ENCODE assay signal across 1 cellular context in genomic region chr18:9914584-9915290, GRCh38.
A peak's percentile ranks its signal among the peaks of the same experiment; 100 is the strongest.
TF ChIP-seq lines count a peak whose summit lies in the region.

No MANE protein-coding gene starts in this region.

TF ChIP-seq in HepG2, 621 proteins besides CTCF, POLR2A, EP300 and RAD21 (continued from another document and continues in another):
- TF ChIP-seq, protein P1, sequence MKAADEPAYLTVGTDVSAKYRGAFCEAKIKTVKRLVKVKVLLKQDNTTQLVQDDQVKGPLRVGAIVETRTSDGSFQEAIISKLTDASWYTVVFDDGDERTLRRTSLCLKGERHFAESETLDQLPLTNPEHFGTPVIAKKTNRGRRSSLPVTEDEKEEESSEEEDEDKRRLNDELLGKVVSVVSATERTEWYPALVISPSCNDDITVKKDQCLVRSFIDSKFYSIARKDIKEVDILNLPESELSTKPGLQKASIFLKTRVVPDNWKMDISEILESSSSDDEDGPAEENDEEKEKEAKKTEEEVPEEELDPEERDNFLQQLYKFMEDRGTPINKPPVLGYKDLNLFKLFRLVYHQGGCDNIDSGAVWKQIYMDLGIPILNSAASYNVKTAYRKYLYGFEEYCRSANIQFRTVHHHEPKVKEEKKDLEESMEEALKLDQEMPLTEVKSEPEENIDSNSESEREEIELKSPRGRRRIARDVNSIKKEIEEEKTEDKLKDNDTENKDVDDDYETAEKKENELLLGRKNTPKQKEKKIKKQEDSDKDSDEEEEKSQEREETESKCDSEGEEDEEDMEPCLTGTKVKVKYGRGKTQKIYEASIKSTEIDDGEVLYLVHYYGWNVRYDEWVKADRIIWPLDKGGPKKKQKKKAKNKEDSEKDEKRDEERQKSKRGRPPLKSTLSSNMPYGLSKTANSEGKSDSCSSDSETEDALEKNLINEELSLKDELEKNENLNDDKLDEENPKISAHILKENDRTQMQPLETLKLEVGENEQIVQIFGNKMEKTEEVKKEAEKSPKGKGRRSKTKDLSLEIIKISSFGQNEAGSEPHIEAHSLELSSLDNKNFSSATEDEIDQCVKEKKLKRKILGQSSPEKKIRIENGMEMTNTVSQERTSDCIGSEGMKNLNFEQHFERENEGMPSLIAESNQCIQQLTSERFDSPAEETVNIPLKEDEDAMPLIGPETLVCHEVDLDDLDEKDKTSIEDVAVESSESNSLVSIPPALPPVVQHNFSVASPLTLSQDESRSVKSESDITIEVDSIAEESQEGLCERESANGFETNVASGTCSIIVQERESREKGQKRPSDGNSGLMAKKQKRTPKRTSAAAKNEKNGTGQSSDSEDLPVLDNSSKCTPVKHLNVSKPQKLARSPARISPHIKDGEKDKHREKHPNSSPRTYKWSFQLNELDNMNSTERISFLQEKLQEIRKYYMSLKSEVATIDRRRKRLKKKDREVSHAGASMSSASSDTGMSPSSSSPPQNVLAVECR (CRISPR knock-in tag; IDR thresholded peaks at IDR 0.05; ENCODE audit: borderline replicate concordance) = no peak
- TF ChIP-seq MED1 (CRISPR knock-in tag; IDR thresholded peaks at IDR 0.05) = 0 out of 2 replicates have a peak, but pooled peaks have one; percentile 12
- no peak for TF ChIP-seq MBNL3 (CRISPR knock-in tag; conservative IDR thresholded peaks at IDR 0.05)
- TF ChIP-seq ZNF264 (CRISPR knock-in tag; IDR thresholded peaks at IDR 0.05) = no peak
- TF ChIP-seq, protein P2, sequence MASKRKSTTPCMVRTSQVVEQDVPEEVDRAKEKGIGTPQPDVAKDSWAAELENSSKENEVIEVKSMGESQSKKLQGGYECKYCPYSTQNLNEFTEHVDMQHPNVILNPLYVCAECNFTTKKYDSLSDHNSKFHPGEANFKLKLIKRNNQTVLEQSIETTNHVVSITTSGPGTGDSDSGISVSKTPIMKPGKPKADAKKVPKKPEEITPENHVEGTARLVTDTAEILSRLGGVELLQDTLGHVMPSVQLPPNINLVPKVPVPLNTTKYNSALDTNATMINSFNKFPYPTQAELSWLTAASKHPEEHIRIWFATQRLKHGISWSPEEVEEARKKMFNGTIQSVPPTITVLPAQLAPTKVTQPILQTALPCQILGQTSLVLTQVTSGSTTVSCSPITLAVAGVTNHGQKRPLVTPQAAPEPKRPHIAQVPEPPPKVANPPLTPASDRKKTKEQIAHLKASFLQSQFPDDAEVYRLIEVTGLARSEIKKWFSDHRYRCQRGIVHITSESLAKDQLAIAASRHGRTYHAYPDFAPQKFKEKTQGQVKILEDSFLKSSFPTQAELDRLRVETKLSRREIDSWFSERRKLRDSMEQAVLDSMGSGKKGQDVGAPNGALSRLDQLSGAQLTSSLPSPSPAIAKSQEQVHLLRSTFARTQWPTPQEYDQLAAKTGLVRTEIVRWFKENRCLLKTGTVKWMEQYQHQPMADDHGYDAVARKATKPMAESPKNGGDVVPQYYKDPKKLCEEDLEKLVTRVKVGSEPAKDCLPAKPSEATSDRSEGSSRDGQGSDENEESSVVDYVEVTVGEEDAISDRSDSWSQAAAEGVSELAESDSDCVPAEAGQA (IDR thresholded peaks at IDR 0.05; ENCODE audit: low read depth) = no peak
- TF ChIP-seq, protein P2 (CRISPR knock-in tag; IDR thresholded peaks at IDR 0.05; ENCODE audit: borderline replicate concordance) = no peak
- no peak for TF ChIP-seq KAT2B (IDR thresholded peaks at IDR 0.05; ENCODE audit: borderline replicate concordance, low read depth, low read length)
- TF ChIP-seq ZNF614 (CRISPR knock-in tag; IDR thresholded peaks at IDR 0.05; ENCODE audit: borderline replicate concordance) = no peak
- no peak for TF ChIP-seq ZNF652 (CRISPR knock-in tag; IDR thresholded peaks at IDR 0.05; ENCODE audit: borderline replicate concordance, low read depth)
- no peak for TF ChIP-seq SIX1 (CRISPR knock-in tag; IDR thresholded peaks at IDR 0.05; ENCODE audit: borderline replicate concordance)
- TF ChIP-seq JUND (CRISPR knock-in tag; IDR thresholded peaks at IDR 0.05) = no peak
- no peak for TF ChIP-seq RAD51 (IDR thresholded peaks at IDR 0.05; ENCODE audit: borderline replicate concordance)
- TF ChIP-seq HCFC1 (IDR thresholded peaks at IDR 0.05; ENCODE audit: low read depth, low read length) = no peak
- no peak for TF ChIP-seq NFRKB (IDR thresholded peaks at IDR 0.05)
- TF ChIP-seq ELF1 (CRISPR knock-in tag; IDR thresholded peaks at IDR 0.05) = no peak
- TF ChIP-seq, protein P3, sequence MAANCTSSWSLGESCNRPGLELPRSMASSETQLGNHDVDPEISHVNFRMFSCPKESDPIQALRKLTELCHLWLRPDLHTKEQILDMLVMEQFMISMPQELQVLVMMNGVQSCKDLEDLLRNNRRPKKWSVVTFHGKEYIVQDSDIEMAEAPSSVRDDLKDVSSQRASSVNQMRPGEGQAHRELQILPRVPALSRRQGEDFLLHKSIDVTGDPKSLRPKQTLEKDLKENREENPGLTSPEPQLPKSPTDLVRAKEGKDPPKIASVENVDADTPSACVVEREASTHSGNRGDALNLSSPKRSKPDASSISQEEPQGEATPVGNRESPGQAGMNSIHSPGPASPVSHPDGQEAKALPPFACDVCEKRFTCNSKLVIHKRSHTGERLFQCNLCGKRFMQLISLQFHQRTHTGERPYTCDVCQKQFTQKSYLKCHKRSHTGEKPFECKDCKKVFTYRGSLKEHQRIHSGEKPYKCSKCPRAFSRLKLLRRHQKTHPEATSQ (CRISPR knock-in tag; IDR thresholded peaks at IDR 0.05; ENCODE audit: borderline replicate concordance) = no peak
- no peak for TF ChIP-seq HDAC6 (IDR thresholded peaks at IDR 0.05; ENCODE audit: low read depth, low read length)
- TF ChIP-seq POLR2AphosphoS5 (IDR thresholded peaks at IDR 0.05; ENCODE audit: low read depth, low read length) = no peak
- TF ChIP-seq AGO1 (IDR thresholded peaks at IDR 0.05; ENCODE audit: low read depth, low read length, poor library complexity, severe bottlenecking) = no peak
- no peak for TF ChIP-seq TIGD3 (CRISPR knock-in tag; IDR thresholded peaks at IDR 0.05; ENCODE audit: borderline replicate concordance)
- no peak for TF ChIP-seq JUNB (CRISPR knock-in tag; IDR thresholded peaks at IDR 0.05; ENCODE audit: borderline replicate concordance)
- TF ChIP-seq ZNF232 (CRISPR knock-in tag; IDR thresholded peaks at IDR 0.05; ENCODE audit: borderline replicate concordance) = no peak
- no peak for TF ChIP-seq ZNF607 (CRISPR knock-in tag; IDR thresholded peaks at IDR 0.05; ENCODE audit: borderline replicate concordance)
- TF ChIP-seq TEAD3 (CRISPR knock-in tag; optimal IDR thresholded peaks at IDR 0.05; ENCODE audit: borderline replicate concordance) = peak; percentile 8
- no peak for TF ChIP-seq ZNF572 (CRISPR knock-in tag; IDR thresholded peaks at IDR 0.05)
- no peak for TF ChIP-seq ZNF44 (CRISPR knock-in tag; IDR thresholded peaks at IDR 0.05)
- no peak for TF ChIP-seq ATRX (CRISPR knock-in tag; IDR thresholded peaks at IDR 0.05; ENCODE audit: borderline replicate concordance)
- no peak for TF ChIP-seq ZNF501 (CRISPR knock-in tag; IDR thresholded peaks at IDR 0.05)
- no peak for TF ChIP-seq STAT5B (CRISPR knock-in tag; IDR thresholded peaks at IDR 0.05)
- TF ChIP-seq, protein P4, sequence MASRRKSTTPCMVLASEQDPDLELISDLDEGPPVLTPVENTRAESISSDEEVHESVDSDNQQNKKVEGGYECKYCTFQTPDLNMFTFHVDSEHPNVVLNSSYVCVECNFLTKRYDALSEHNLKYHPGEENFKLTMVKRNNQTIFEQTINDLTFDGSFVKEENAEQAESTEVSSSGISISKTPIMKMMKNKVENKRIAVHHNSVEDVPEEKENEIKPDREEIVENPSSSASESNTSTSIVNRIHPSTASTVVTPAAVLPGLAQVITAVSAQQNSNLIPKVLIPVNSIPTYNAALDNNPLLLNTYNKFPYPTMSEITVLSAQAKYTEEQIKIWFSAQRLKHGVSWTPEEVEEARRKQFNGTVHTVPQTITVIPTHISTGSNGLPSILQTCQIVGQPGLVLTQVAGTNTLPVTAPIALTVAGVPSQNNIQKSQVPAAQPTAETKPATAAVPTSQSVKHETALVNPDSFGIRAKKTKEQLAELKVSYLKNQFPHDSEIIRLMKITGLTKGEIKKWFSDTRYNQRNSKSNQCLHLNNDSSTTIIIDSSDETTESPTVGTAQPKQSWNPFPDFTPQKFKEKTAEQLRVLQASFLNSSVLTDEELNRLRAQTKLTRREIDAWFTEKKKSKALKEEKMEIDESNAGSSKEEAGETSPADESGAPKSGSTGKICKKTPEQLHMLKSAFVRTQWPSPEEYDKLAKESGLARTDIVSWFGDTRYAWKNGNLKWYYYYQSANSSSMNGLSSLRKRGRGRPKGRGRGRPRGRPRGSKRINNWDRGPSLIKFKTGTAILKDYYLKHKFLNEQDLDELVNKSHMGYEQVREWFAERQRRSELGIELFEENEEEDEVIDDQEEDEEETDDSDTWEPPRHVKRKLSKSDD (CRISPR knock-in tag; IDR thresholded peaks at IDR 0.05; ENCODE audit: low read depth) = no peak
- peak; percentile 52 for TF ChIP-seq BHLHE40 (IDR thresholded peaks at IDR 0.05; ENCODE audit: low read length)
- no peak for TF ChIP-seq HIVEP1 (CRISPR knock-in tag; IDR thresholded peaks at IDR 0.05)
- 0 out of 2 replicates have a peak, but pooled peaks have one; percentile 16 for TF ChIP-seq ZMAT3 (CRISPR knock-in tag; conservative IDR thresholded peaks at IDR 0.05)
- TF ChIP-seq, protein P5, sequence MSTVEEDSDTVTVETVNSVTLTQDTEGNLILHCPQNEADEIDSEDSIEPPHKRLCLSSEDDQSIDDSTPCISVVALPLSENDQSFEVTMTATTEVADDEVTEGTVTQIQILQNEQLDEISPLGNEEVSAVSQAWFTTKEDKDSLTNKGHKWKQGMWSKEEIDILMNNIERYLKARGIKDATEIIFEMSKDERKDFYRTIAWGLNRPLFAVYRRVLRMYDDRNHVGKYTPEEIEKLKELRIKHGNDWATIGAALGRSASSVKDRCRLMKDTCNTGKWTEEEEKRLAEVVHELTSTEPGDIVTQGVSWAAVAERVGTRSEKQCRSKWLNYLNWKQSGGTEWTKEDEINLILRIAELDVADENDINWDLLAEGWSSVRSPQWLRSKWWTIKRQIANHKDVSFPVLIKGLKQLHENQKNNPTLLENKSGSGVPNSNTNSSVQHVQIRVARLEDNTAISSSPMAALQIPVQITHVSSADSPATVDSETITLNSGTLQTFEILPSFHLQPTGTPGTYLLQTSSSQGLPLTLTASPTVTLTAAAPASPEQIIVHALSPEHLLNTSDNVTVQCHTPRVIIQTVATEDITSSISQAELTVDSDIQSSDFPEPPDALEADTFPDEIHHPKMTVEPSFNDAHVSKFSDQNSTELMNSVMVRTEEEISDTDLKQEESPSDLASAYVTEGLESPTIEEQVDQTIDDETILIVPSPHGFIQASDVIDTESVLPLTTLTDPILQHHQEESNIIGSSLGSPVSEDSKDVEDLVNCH (CRISPR knock-in tag; IDR thresholded peaks at IDR 0.05) = no peak
- no peak for TF ChIP-seq ELK4 (CRISPR knock-in tag; IDR thresholded peaks at IDR 0.05; ENCODE audit: borderline replicate concordance)
- TF ChIP-seq ZSCAN21 (CRISPR knock-in tag; IDR thresholded peaks at IDR 0.05; ENCODE audit: borderline replicate concordance) = no peak
- no peak for TF ChIP-seq THRA (CRISPR knock-in tag; IDR thresholded peaks at IDR 0.05; ENCODE audit: borderline replicate concordance)
- no peak for TF ChIP-seq ZNF383 (CRISPR knock-in tag; IDR thresholded peaks at IDR 0.05; ENCODE audit: borderline replicate concordance)
- TF ChIP-seq RXRB (CRISPR knock-in tag; IDR thresholded peaks at IDR 0.05; ENCODE audit: borderline replicate concordance) = peak; percentile 23; the same call in 1 of the 2 replicates
- TF ChIP-seq SMARCC2 (IDR thresholded peaks at IDR 0.05) = no peak
